Comparison of ENCODE assay signal across 22 cellular contexts in genomic region chr16:84496991-84497390, GRCh38. TPM values are rescaled to one million over a fixed set of nuclear protein-coding genes. Genes with fewer than 3 reads are reported as not detected.
A peak's percentile ranks its signal among the peaks of the same experiment; 100 is the strongest.
DNase-seq lines count a peak whose midpoint lies in the region; ATAC-seq and TF ChIP-seq lines count a peak whose summit lies in the region.
"Had no signal": no experiment of that assay in that cellular context is flagged by ENCODE, and none has a peak within 500 bp of the region (broad histone marks: within the 10 kb centered on the region; RNA-seq: fewer than 3 reads in every experiment).

No MANE protein-coding gene starts in this region.

- no peak overlapping the region for H3T11ph ChIP-seq in H9 (ENCODE audit: low read length)

- no peak for TF ChIP-seq POLR2A in thyroid gland (IDR thresholded peaks at IDR 0.05)

- H4K91ac ChIP-seq in H9 (ENCODE audit: insufficient read length, low read depth, low read length): no peak overlapping the region

- H3K79me2 ChIP-seq in H9 (ENCODE audit: insufficient read depth, low read length): no peaks in the 10 kb centered on the region

- H3K14ac ChIP-seq in H9 (ENCODE audit: insufficient read depth, low read length): no peak overlapping the region

- H2BK15ac ChIP-seq in H9 (ENCODE audit: low read depth, low read length): no peak overlapping the region

- no CpG with 5 or more reads among the region's 3 CpGs for WGBS in H9 (ENCODE audit: extremely low coverage, insufficient read length, low lambda C conversion rate)
- 96 to 97% methylated on average over 3 of the region's 3 CpGs for WGBS in thyroid gland, 2 donors

- no peak overlapping the region for H2AK5ac ChIP-seq in H9 (ENCODE audit: insufficient read length, low read length)

- no peak overlapping the region for H4K8ac ChIP-seq in H9 (replicated peaks; ENCODE audit: insufficient read length, low read depth, low read length)

- no peak overlapping the region for H2BK12ac ChIP-seq in H9 (ENCODE audit: insufficient read length, low read depth, low read length)

- no peaks in the 10 kb centered on the region for H3K23me2 ChIP-seq in H9 (ENCODE audit: insufficient read length, low read depth, low read length, poor library complexity, severe bottlenecking)

- H3K27me3 ChIP-seq in H9 (ENCODE audit: insufficient read depth, low read length) (no peaks in the 10 kb centered on the region), RWPE2 (ENCODE audit: insufficient read depth, poor library complexity, severe bottlenecking) (no peaks in the 10 kb centered on the region), thyroid gland (no peaks in the 10 kb centered on the region)
- H3K27me3 ChIP-seq: BLaER1 treated with 17β-estradiol and CSF1 and Interleukin-3, amounts not matched to agents 10 nM and 100 nM had no signal

- H3K18ac ChIP-seq in H9 (ENCODE audit: insufficient read length, low read depth, low read length): no peak overlapping the region

- no peak overlapping the region for H3K56ac ChIP-seq in H9 (ENCODE audit: insufficient read length, low read depth, low read length)

- peak; percentile 9 for DNase-seq in H9
- peak; percentile 21 for DNase-seq in RWPE2 (ENCODE audit: low spot score)
- peak; percentile 25 for DNase-seq in chondrocyte (ENCODE audit: low spot score)
- peak; percentile 33 for DNase-seq in mesenteric fat pad (ENCODE audit: low spot score)
- DNase-seq in thyroid gland: no peak
- no peak for DNase-seq in glomerular visceral epithelial cell (ENCODE audit: extremely low spot score)
- DNase-seq in NCI-H187 treated with DMSO at 0.1 percent for 48 hours (lab: John Stamatoyannopoulos, UW): no peak
- no peak for DNase-seq in T-helper 2 cell treated with Interferon-gamma antibody and Interleukin-4, amounts not matched to agents 5 μg/mL and 100 μg/mL, for 36 hours (ENCODE audit: low spot score)
- DNase-seq: CD8-positive, alpha-beta T cell; COR-L47; DMS 273 treated with DMSO at 0.1 percent for 48 hours; DMS53; DND-41; EL; GM23248; HCEC 1CT had no signal

- no peak overlapping the region for H3K23ac ChIP-seq in H9 (ENCODE audit: insufficient read length, low read depth, low read length)

- H2AFZ ChIP-seq in H9 (ENCODE audit: low read length): no peak overlapping the region
- H2AFZ ChIP-seq: GM23248 had no signal

- H2BK120ac ChIP-seq in H9 (ENCODE audit: low read depth, low read length, poor library complexity, severe bottlenecking): no peak overlapping the region

- TF ChIP-seq CTCF in H9 (conservative IDR thresholded peaks at IDR 0.05) (no peak), RWPE2 (IDR thresholded peaks at IDR 0.05; ENCODE audit: poor library complexity, severe bottlenecking) (no peak), chondrocyte (IDR thresholded peaks at IDR 0.05) (no peak), thyroid gland (IDR thresholded peaks at IDR 0.05) (no peak)

- no peak overlapping the region for H2BK20ac ChIP-seq in H9 (ENCODE audit: low read depth, low read length, poor library complexity, severe bottlenecking)

- no peak overlapping the region for H3K4me2 ChIP-seq in H9 (ENCODE audit: insufficient read depth, insufficient read length, low read length)
- H3K4me2 ChIP-seq: BLaER1 treated with 17β-estradiol and CSF1 and Interleukin-3, amounts not matched to agents 10 nM and 100 nM had no signal

- H3K4me3 ChIP-seq in RWPE2 (ENCODE audit: severe bottlenecking) (no peak overlapping the region), thyroid gland (replicated peaks in 1 of 3) (no peak overlapping the region)
- H3K4me3 ChIP-seq: BLaER1 treated with 17β-estradiol and CSF1 and Interleukin-3, amounts not matched to agents 10 nM and 100 nM; GM12878; GM23248 had no signal

- H3K36me3 ChIP-seq in RWPE2 (ENCODE audit: low read depth) (peaks cover 93% of the 10 kb centered on the region), thyroid gland (peaks cover 18 to 31% of the 10 kb centered on the region in 2 donors)

- H3K27ac Mint-ChIP-seq in H9 (no peak overlapping the region), chondrocyte (ENCODE audit: unreplicated experiment) (no peak overlapping the region)
- H3K27ac Mint-ChIP-seq in T-helper 2 cell treated with Interferon-gamma antibody and Interleukin-4, amounts not matched to agents 5 μg/mL and 100 μg/mL, for 36 hours: no peak overlapping the region
- H3K27ac Mint-ChIP-seq: B cell; CD8-positive, alpha-beta T cell; IgD-negative memory B cell had no signal

- H3K9me3 Mint-ChIP-seq in H9 (peaks cover 16 to 25% of the 10 kb centered on the region in 2 experiments), chondrocyte (ENCODE audit: low read depth) (no peaks in the 10 kb centered on the region)
- H3K9me3 Mint-ChIP-seq in T-helper 2 cell treated with Interferon-gamma antibody and Interleukin-4, amounts not matched to agents 5 μg/mL and 100 μg/mL, for 36 hours: peaks cover 16% of the 10 kb centered on the region

- intact Hi-C loops in thyroid gland (cut with DNase I): no loop called here

- H3K4me1 ChIP-seq in H9 (ENCODE audit: insufficient read depth, low read length) (no peaks in the 10 kb centered on the region), RWPE2 (ENCODE audit: insufficient read depth, poor library complexity, severe bottlenecking) (peaks cover 30% of the 10 kb centered on the region), thyroid gland (no peaks in the 10 kb centered on the region)

- no peak overlapping the region for H3K4ac ChIP-seq in H9 (ENCODE audit: low read depth, low read length)

- H2BK5ac ChIP-seq in H9 (ENCODE audit: insufficient read length, low read length): no peak overlapping the region

- H3K36me3 Mint-ChIP-seq in H9 (ENCODE audit: insufficient read depth in 1 of 3, low read depth in 3 of 3): peaks cover 36 to 69% (median 58%) of the 10 kb centered on the region in 3 experiments
- peaks cover 19% of the 10 kb centered on the region for H3K36me3 Mint-ChIP-seq in chondrocyte (ENCODE audit: low read depth)
- peaks cover 66% of the 10 kb centered on the region for H3K36me3 Mint-ChIP-seq in T-helper 2 cell treated with Interferon-gamma antibody and Interleukin-4, amounts not matched to agents 5 μg/mL and 100 μg/mL, for 36 hours (ENCODE audit: low read depth)

- no peaks in the 10 kb centered on the region for H3K79me1 ChIP-seq in H9 (ENCODE audit: insufficient read depth, low read depth, low read length, poor library complexity, severe bottlenecking)

- peaks cover 12% of the 10 kb centered on the region for H3K9me3 ChIP-seq in H9 (ENCODE audit: control insufficient read depth, low read depth, low read length)
- no peaks in the 10 kb centered on the region for H3K9me3 ChIP-seq in RWPE2 (ENCODE audit: severe bottlenecking)
- H3K9me3 ChIP-seq in thyroid gland: no peaks in the 10 kb centered on the region

- H3K27ac ChIP-seq in H9 (ENCODE audit: insufficient read length, low read depth, low read length): no peak overlapping the region
- H3K27ac ChIP-seq in RWPE2 (ENCODE audit: poor library complexity, severe bottlenecking): no peak overlapping the region
- H3K27ac ChIP-seq in thyroid gland: no peak overlapping the region
- H3K27ac ChIP-seq: BLaER1 treated with 17β-estradiol and CSF1 and Interleukin-3, amounts not matched to agents 10 nM and 100 nM; GM23248; HL-60 had no signal

- peaks cover 0 to 3% of the 10 kb centered on the region in 2 experiments; a peak in 1 of 4 replicates for H3K4me1 Mint-ChIP-seq in H9
- no peaks in the 10 kb centered on the region for H3K4me1 Mint-ChIP-seq in chondrocyte (ENCODE audit: low read depth)
- H3K4me1 Mint-ChIP-seq in T-helper 2 cell treated with Interferon-gamma antibody and Interleukin-4, amounts not matched to agents 5 μg/mL and 100 μg/mL, for 36 hours (ENCODE audit: low read depth): peaks cover 2% of the 10 kb centered on the region
- H3K4me1 Mint-ChIP-seq: B cell had no signal

- H3K27me3 Mint-ChIP-seq in H9 (ENCODE audit: low read depth) (no peaks in the 10 kb centered on the region), chondrocyte (ENCODE audit: low read depth) (no peaks in the 10 kb centered on the region)
- no peaks in the 10 kb centered on the region for H3K27me3 Mint-ChIP-seq in T-helper 2 cell treated with Interferon-gamma antibody and Interleukin-4, amounts not matched to agents 5 μg/mL and 100 μg/mL, for 36 hours (ENCODE audit: low read depth)
- H3K27me3 Mint-ChIP-seq: B cell, IgD-negative memory B cell had no signal

- H4K5ac ChIP-seq in H9 (ENCODE audit: insufficient read length, low read depth, low read length): no peak overlapping the region

- H3K4me3 Mint-ChIP-seq in H9 (no peak overlapping the region), chondrocyte (ENCODE audit: unreplicated experiment) (no peak overlapping the region)
- H3K4me3 Mint-ChIP-seq in T-helper 2 cell treated with Interferon-gamma antibody and Interleukin-4, amounts not matched to agents 5 μg/mL and 100 μg/mL, for 36 hours: no peak overlapping the region
- H3K4me3 Mint-ChIP-seq: B cell; CD8-positive, alpha-beta T cell; IgD-negative memory B cell had no signal

- H3K9ac ChIP-seq in H9 (ENCODE audit: extremely low read depth, insufficient read length, low read length): no peak overlapping the region
- H3K9ac ChIP-seq: BLaER1 treated with 17β-estradiol and CSF1 and Interleukin-3, amounts not matched to agents 10 nM and 100 nM; GM23248 had no signal

- no peak for ATAC-seq in RWPE2 (ENCODE audit: low read depth)
- ATAC-seq: CD8-positive, alpha-beta T cell; GM12878; HepG2 had no signal

- no peaks in the 10 kb centered on the region for H4K20me1 ChIP-seq in H9 (ENCODE audit: control insufficient read depth, insufficient read depth, insufficient read length)

RNA-seq across cellular contexts. Expression of gene MEAK7, which starts 7.5 kb away (rescaled TPM):
- total RNA-seq in H9 (2021) (17.9 and 21.5 TPM in 2 replicates), chondrocyte (21.0 to 27.9 TPM (median 26.8 TPM) in 3 replicates), mesenteric fat pad (11.5 TPM), thyroid gland (10 to 100 TPM; 14.5 to 19.2 (median 16.3) TPM)

Comparison
In these comparisons a context has a peak if more than half of its experiments do, and no peak if none do; other contexts are left out.
1. DNase-seq: peak in H9 (single experiment), RWPE2 (single experiment), chondrocyte (single experiment) and mesenteric fat pad (single experiment); none in thyroid gland (0 of 2), glomerular visceral epithelial cell (single experiment), NCI-H187 treated with DMSO at 0.1 percent for 48 hours (single experiment) and T-helper 2 cell treated with Interferon-gamma antibody and Interleukin-4, amounts not matched to agents 5 μg/mL and 100 μg/mL, for 36 hours (single experiment).